In genomic region chr19:16285769-16286564, GRCh38 we compare ENCODE assay signal across 8 cellular contexts. TPM values are rescaled to one million over a fixed set of nuclear protein-coding genes. Genes with fewer than 3 reads are reported as not detected.
DNase-seq lines count a peak whose midpoint lies in the region; ATAC-seq and TF ChIP-seq lines count a peak whose summit lies in the region.

No MANE protein-coding gene starts in this region.

- H2BK20ac ChIP-seq in IMR-90 (ENCODE audit: low read depth, low read length): no peak overlapping the region

- peaks cover 6% of the 10 kb centered on the region for H3K4me1 ChIP-seq in IMR-90 (ENCODE audit: control insufficient read depth, insufficient read depth, low read length)
- peaks cover 73% of the 10 kb centered on the region for H3K4me1 ChIP-seq in left ventricle myocardium inferior
- peaks cover 0 to 40% (median 30%) of the 10 kb centered on the region in 4 donors for H3K4me1 ChIP-seq in sigmoid colon

- H2BK15ac ChIP-seq in IMR-90 (ENCODE audit: low read depth, low read length): no peak overlapping the region

- H2BK5ac ChIP-seq in IMR-90 (ENCODE audit: low read depth, low read length, poor library complexity, severe bottlenecking): no peak overlapping the region

- TF ChIP-seq EP300 in sigmoid colon (IDR thresholded peaks at IDR 0.05): no peak

- dilution Hi-C loops in IMR-90 (cut with HindIII; ENCODE audit: low sequenced_read_pairs, unreplicated experiment): no loop called here

- no peak overlapping the region for H3K4me2 ChIP-seq in IMR-90 (ENCODE audit: low read depth, low read length)

- no peak overlapping the region for H2AK9ac ChIP-seq in IMR-90 (replicated peaks; ENCODE audit: low read depth, low read length, poor library complexity)

- H3K36me3 ChIP-seq in IMR-90 (ENCODE audit: control insufficient read depth, insufficient read depth, low read length) (no peaks in the 10 kb centered on the region), SK-N-MC (ENCODE audit: insufficient read depth, low read length) (no peaks in the 10 kb centered on the region), left ventricle myocardium inferior (no peaks in the 10 kb centered on the region), sigmoid colon (no peaks in the 10 kb centered on the region), MG63 (no peaks in the 10 kb centered on the region)

- in situ Hi-C loops in IMR-90 (cut with MboI; ENCODE audit: low sequenced_read_pairs): no loop called here

- H3K23ac ChIP-seq in IMR-90 (ENCODE audit: low read depth, low read length): no peak overlapping the region

- no peak overlapping the region for H2AK5ac ChIP-seq in IMR-90 (ENCODE audit: low read depth, low read length)

- no peak overlapping the region for H3K27ac ChIP-seq in IMR-90 (ENCODE audit: insufficient read depth, low read length)
- peak overlapping the region; percentile 70; the same call in 1 of the 2 replicates for H3K27ac ChIP-seq in SK-N-MC
- H3K27ac ChIP-seq in left ventricle myocardium inferior (replicated peaks): peak overlapping the region; percentile 96
- H3K27ac ChIP-seq in sigmoid colon: peak overlapping the region; percentile 89 to 98 (median 94)

- H3K4me3 ChIP-seq in IMR-90 (ENCODE audit: insufficient read depth, low read depth, low read length) (no peak overlapping the region), SK-N-MC (peak overlapping the region; percentile 55), left ventricle myocardium inferior (peak overlapping the region; percentile 22), sigmoid colon (peak overlapping the region in 1 of 4 donors; percentile 12), MG63 (no peak overlapping the region)

- TF ChIP-seq RAD21 in IMR-90 (IDR thresholded peaks at IDR 0.05; ENCODE audit: low read length): no peak

- no peak for TF ChIP-seq POLR2A in IMR-90 (IDR thresholded peaks at IDR 0.05; ENCODE audit: low read depth, low read length)
- peak in 1 of 2 donors; percentile 6 for TF ChIP-seq POLR2A in sigmoid colon (IDR thresholded peaks at IDR 0.05)

- no peaks in the 10 kb centered on the region for H4K20me1 ChIP-seq in IMR-90 (ENCODE audit: insufficient read depth, low read length)

- H3K4ac ChIP-seq in IMR-90 (ENCODE audit: low read depth, low read length): no peak overlapping the region

- POLR2A ChIA-PET in IMR-90 (lab: Charles Lee; ENCODE audit: unreplicated experiment) (no interaction called here), HEK293T (lab: Yijun Ruan, JAX) (no interaction called here)

- no peak overlapping the region; the same call in 1 of the 2 replicates for H4K91ac ChIP-seq in IMR-90 (ENCODE audit: insufficient read depth, low read depth, low read length)

- no peaks in the 10 kb centered on the region for H3K9me3 ChIP-seq in IMR-90 (ENCODE audit: control insufficient read depth, insufficient read depth, low read length)
- no peaks in the 10 kb centered on the region for H3K9me3 ChIP-seq in SK-N-MC (ENCODE audit: low read depth, low read length)
- no peaks in the 10 kb centered on the region for H3K9me3 ChIP-seq in left ventricle myocardium inferior (replicated peaks)
- no peaks in the 10 kb centered on the region for H3K9me3 ChIP-seq in sigmoid colon
- H3K9me3 ChIP-seq in MG63: no peaks in the 10 kb centered on the region

- no peak overlapping the region for H4K8ac ChIP-seq in IMR-90 (ENCODE audit: low read depth in 2 of 2, low read length in 2 of 2)

- H3K9me1 ChIP-seq in IMR-90 (ENCODE audit: insufficient read depth, low read length): no peaks in the 10 kb centered on the region

- no peak overlapping the region for H3K18ac ChIP-seq in IMR-90 (ENCODE audit: low read depth, low read length)

- peak overlapping the region; percentile 43 for H2AFZ ChIP-seq in IMR-90 (replicated peaks; ENCODE audit: low read length, poor library complexity)

- CTCF ChIA-PET in IMR-90 (lab: Yijun Ruan, JAX) (no interaction called here), HEK293T (lab: Yijun Ruan, JAX) (no interaction called here)

- intact Hi-C loops in IMR-90 (cut with micrococcal nuclease): no loop called here
- intact Hi-C loops in left ventricle myocardium inferior (cut with micrococcal nuclease): no loop called here
- intact Hi-C loops in sigmoid colon (cut with DNase I): no loop called here

- peaks cover 15% of the 10 kb centered on the region for H3K27me3 ChIP-seq in IMR-90 (ENCODE audit: control insufficient read depth, insufficient read depth, low read length)
- no peaks in the 10 kb centered on the region for H3K27me3 ChIP-seq in left ventricle myocardium inferior (ENCODE audit: low read depth)
- no peaks in the 10 kb centered on the region for H3K27me3 ChIP-seq in sigmoid colon
- H3K27me3 ChIP-seq in MG63: peaks cover 3% of the 10 kb centered on the region; the same call in 1 of the 2 replicates

- H3K79me1 ChIP-seq in IMR-90 (ENCODE audit: low read depth in 1 of 2, low read length in 2 of 2): no peaks in the 10 kb centered on the region

- H3K14ac ChIP-seq in IMR-90 (replicated peaks; ENCODE audit: low read depth, low read length): no peak overlapping the region

- no peak for DNase-seq in IMR-90
- DNase-seq in SK-N-MC (ENCODE audit: low read depth, low spot score): no peak
- DNase-seq in left ventricle myocardium inferior: no peak
- no peak for DNase-seq in sigmoid colon
- DNase-seq in stimulated activated CD4-positive, alpha-beta T cell treated with anti-CD3 and anti-CD28 coated beads, Interleukin-4, amount 100 ng/mL, for 4 hours: no peak
- no peak for DNase-seq in MG63
- no peak for DNase-seq in HEK293T (ENCODE audit: extremely low spot score)

- no TSS peak for BruUV-seq in IMR-90 (replicated peaks; lab: Mats Ljungman, UMichigan)

- no peak overlapping the region for H4K5ac ChIP-seq in IMR-90 (ENCODE audit: low read depth, low read length)

- no peak overlapping the region for H3K56ac ChIP-seq in IMR-90 (ENCODE audit: extremely low read depth, insufficient read depth, low read length)

- H3K9ac ChIP-seq in IMR-90 (ENCODE audit: low read depth, low read length) (no peak overlapping the region), SK-N-MC (ENCODE audit: insufficient read length) (peak overlapping the region; percentile 38)

- TF ChIP-seq CTCF in IMR-90 (conservative IDR thresholded peaks at IDR 0.05; ENCODE audit: low read depth, low read length) (no peak), left ventricle myocardium inferior (IDR thresholded peaks at IDR 0.05; ENCODE audit: borderline replicate concordance) (no peak), sigmoid colon (IDR thresholded peaks at IDR 0.05) (no peak)

- no peak for ATAC-seq in IMR-90 (ENCODE audit: low read depth)
- ATAC-seq in GM18870 (IDR thresholded peaks at IDR 0.05; ENCODE audit: unreplicated experiment): no peak

- no peak overlapping the region for H2BK120ac ChIP-seq in IMR-90 (ENCODE audit: low read depth, low read length)

- 57% methylated on average over 6 of the region's 24 CpGs; no CpG with 5 or more reads in 1 of the 2 experiments for WGBS in IMR-90 (ENCODE audit: extremely low coverage in 2 of 2, insufficient read length in 1 of 2), 2 experiments
- 18 to 33% methylated on average over 24 of the region's 24 CpGs for whole genome bisulfite sequencing in sigmoid colon, 2 donors

TF ChIP-seq in IMR-90, 13 proteins besides CTCF, POLR2A, EP300 and RAD21 (continues in another document):
- no peak for TF ChIP-seq CHD1 (IDR thresholded peaks at IDR 0.05; ENCODE audit: low read depth, low read length)
- TF ChIP-seq SMC3 (IDR thresholded peaks at IDR 0.05; ENCODE audit: low read depth, low read length): no peak
- TF ChIP-seq NFE2L2 (IDR thresholded peaks at IDR 0.05; ENCODE audit: low read depth, low read length): no peak
- TF ChIP-seq ELK1 (IDR thresholded peaks at IDR 0.05; ENCODE audit: borderline replicate concordance, low read depth, low read length): no peak
- TF ChIP-seq CEBPB (IDR thresholded peaks at IDR 0.05; ENCODE audit: low read depth, low read length): no peak
- TF ChIP-seq RCOR1 (IDR thresholded peaks at IDR 0.05; ENCODE audit: insufficient replicate concordance, low read length): no peak

TF ChIP-seq in HEK293T, 16 proteins besides CTCF, POLR2A, EP300 and RAD21:
- TF ChIP-seq L3MBTL2 (conservative IDR thresholded peaks at IDR 0.05): no peak
- TF ChIP-seq ELF4 (IDR thresholded peaks at IDR 0.05): no peak
- no peak for TF ChIP-seq FOXA1 (IDR thresholded peaks at IDR 0.05)
- no peak for TF ChIP-seq CTBP1 (IDR thresholded peaks at IDR 0.05; ENCODE audit: borderline replicate concordance)
- TF ChIP-seq SUZ12 (IDR thresholded peaks at IDR 0.05): no peak
- TF ChIP-seq HDGF (IDR thresholded peaks at IDR 0.05; ENCODE audit: borderline replicate concordance): no peak
- TF ChIP-seq ARNT (IDR thresholded peaks at IDR 0.05): no peak

RNA-seq across cellular contexts. Expression of gene KLF2, which starts 38.7 kb away (rescaled TPM):
- 1.1 and 3.3 TPM in 2 replicates for total RNA-seq in IMR-90 (2012; rRNA removed)
- 34.4 and 38.9 TPM in 2 replicates for polyA plus RNA-seq in IMR-90 (2012; rRNA removed)
- polyA plus RNA-seq in IMR-90 (2012; cell fraction: cytosol; rRNA removed): 49.1 and 78.5 TPM in 2 replicates
- 129 and 171 TPM in 2 replicates for polyA plus RNA-seq in IMR-90 (2012; cell fraction: nucleus; rRNA removed; ENCODE audit: low replicate concordance)
- 65.2 TPM for total RNA-seq in left ventricle myocardium inferior
- total RNA-seq in sigmoid colon: 10 to 100 TPM; 17.1 to 49.3 (median 28.3) TPM
- polyA plus RNA-seq in sigmoid colon: 10 to 100 TPM in 1 of 3 donors, 1 to 10 TPM in 2; 2.8 to 25.9 (median 3.6) TPM
- total RNA-seq in MG63 (2014; rRNA removed; shearing (Covaris generic); ENCODE audit: low replicate concordance): 4.4 and 6.3 TPM in 2 replicates

Comparison
In these comparisons a context has a peak if more than half of its experiments do, and no peak if none do; other contexts are left out.
1. H3K4me3 ChIP-seq: peak in SK-N-MC (single experiment) and left ventricle myocardium inferior (single experiment); none in IMR-90 (single experiment) and MG63 (single experiment).